23 cellular contexts compared by ENCODE assay signal in genomic region chr15:59329091-59329490, GRCh38. TPM values are rescaled to one million over a fixed set of nuclear protein-coding genes. Genes with fewer than 3 reads are reported as not detected.
DNase-seq lines count a peak whose midpoint lies in the region; ATAC-seq and TF ChIP-seq lines count a peak whose summit lies in the region.
"Had no signal": no experiment of that assay in that cellular context is flagged by ENCODE, and none has a peak within 500 bp of the region (broad histone marks: within the 10 kb centered on the region; RNA-seq: fewer than 3 reads in every experiment).

No MANE protein-coding gene starts in this region.

- no peaks in the 10 kb centered on the region for H3K27me3 ChIP-seq in upper lobe of right lung
- H3K27me3 ChIP-seq: sigmoid colon had no signal

- H3K36me3 Mint-ChIP-seq in chondrocyte (ENCODE audit: low read depth) (no peaks in the 10 kb centered on the region), mesothelial cell of epicardium (no peaks in the 10 kb centered on the region), natural killer cell (no peaks in the 10 kb centered on the region)
- H3K36me3 Mint-ChIP-seq: type B pancreatic cell had no signal

- no peaks in the 10 kb centered on the region for H3K9me3 ChIP-seq in upper lobe of right lung
- H3K9me3 ChIP-seq: sigmoid colon had no signal

- no peak for TF ChIP-seq CTCF in chondrocyte (IDR thresholded peaks at IDR 0.05)
- no peak for TF ChIP-seq CTCF in mesothelial cell of epicardium (IDR thresholded peaks at IDR 0.05; ENCODE audit: unreplicated experiment)
- no peak for TF ChIP-seq CTCF in upper lobe of right lung (IDR thresholded peaks at IDR 0.05)
- no peak for TF ChIP-seq CTCF in natural killer cell (IDR thresholded peaks at IDR 0.05)

- H3K27ac ChIP-seq in upper lobe of right lung: peak overlapping the region; percentile 34
- H3K27ac ChIP-seq: sigmoid colon had no signal

- H3K4me1 Mint-ChIP-seq in chondrocyte (ENCODE audit: low read depth): peaks cover 52% of the 10 kb centered on the region
- H3K4me1 Mint-ChIP-seq in mesothelial cell of epicardium: peaks cover 15% of the 10 kb centered on the region
- H3K4me1 Mint-ChIP-seq in natural killer cell: peaks cover 32 to 36% of the 10 kb centered on the region in 2 donors

- peaks cover 35% of the 10 kb centered on the region for H3K4me1 ChIP-seq in upper lobe of right lung

- H3K36me3 ChIP-seq in upper lobe of right lung: no peaks in the 10 kb centered on the region
- H3K36me3 ChIP-seq: sigmoid colon had no signal

- H3K9me3 Mint-ChIP-seq in chondrocyte (ENCODE audit: low read depth): no peaks in the 10 kb centered on the region
- no peaks in the 10 kb centered on the region for H3K9me3 Mint-ChIP-seq in mesothelial cell of epicardium
- no peaks in the 10 kb centered on the region for H3K9me3 Mint-ChIP-seq in natural killer cell
- H3K9me3 Mint-ChIP-seq: activated naive CD4-positive, alpha-beta T cell treated with anti-CD3 and anti-CD28 coated beads for 36 hours; type B pancreatic cell had no signal

- intact Hi-C loops in upper lobe of right lung (cut with DNase I): no loop called here
- intact Hi-C loops in natural killer cell (cut with micrococcal nuclease): no loop called here

- TF ChIP-seq POLR2A in erythroblast (IDR thresholded peaks at IDR 0.05; ENCODE audit: low read length): no peak

- DNase-seq in HS-27A (ENCODE audit: low read depth) (peak; percentile 14), chondrocyte (ENCODE audit: low spot score) (no peak), mesothelial cell of epicardium (ENCODE audit: low spot score in 2 of 2, unreplicated experiment in 2 of 2) (no peak), upper lobe of right lung (no peak), erythroblast (lab: John Stamatoyannopoulos, UW) (no peak), SHP77 (lab: John Stamatoyannopoulos, UW) (no peak), natural killer cell (no peak), NOMO-1 (lab: John Stamatoyannopoulos, UW; ENCODE audit: unreplicated experiment in 2 of 2) (no peak)
- DNase-seq: activated CD4-positive, alpha-beta T cell treated with anti-CD3 and anti-CD28 coated beads for 48 hours; activated naive CD4-positive, alpha-beta T cell treated with anti-CD3 and anti-CD28 coated beads for 36 hours; activated T-cell treated with anti-CD3 and anti-CD28 coated beads, Interleukin-2, amount 50 U/mL, for 48 hours; central memory CD4-positive, alpha-beta T cell; DND-41; head of caudate nucleus; left colon; NCI-H1694 treated with DMSO at 0.1 percent for 48 hours; NCI-H2171; NCI-H510A treated with DMSO at 0.1 percent for 48 hours; NK-92 treated with Interleukin-12 subunit alpha and Interleukin-12 subunit beta, amount 100 ng/mL, for 24 hours; posterior cingulate gyrus; sigmoid colon had no signal

- peak overlapping the region; percentile 87 for H3K27ac Mint-ChIP-seq in chondrocyte (ENCODE audit: unreplicated experiment)
- H3K27ac Mint-ChIP-seq in mesothelial cell of epicardium: peak overlapping the region; percentile 63
- no peak overlapping the region for H3K27ac Mint-ChIP-seq in natural killer cell
- H3K27ac Mint-ChIP-seq: activated naive CD4-positive, alpha-beta T cell treated with anti-CD3 and anti-CD28 coated beads for 36 hours; type B pancreatic cell had no signal

- H3K27me3 Mint-ChIP-seq in chondrocyte (ENCODE audit: low read depth): no peaks in the 10 kb centered on the region
- no peaks in the 10 kb centered on the region for H3K27me3 Mint-ChIP-seq in mesothelial cell of epicardium (ENCODE audit: low read depth)
- H3K27me3 Mint-ChIP-seq in natural killer cell (ENCODE audit: low read depth in 2 of 2): peaks cover 0 to 3% of the 10 kb centered on the region in 2 donors
- H3K27me3 Mint-ChIP-seq: type B pancreatic cell had no signal

- H3K4me3 ChIP-seq in upper lobe of right lung: no peak overlapping the region
- H3K4me3 ChIP-seq: sigmoid colon had no signal

- ATAC-seq in upper lobe of right lung (no peak), natural killer cell (no peak)
- ATAC-seq: Panc1 had no signal

- H3K4me3 Mint-ChIP-seq in chondrocyte (ENCODE audit: unreplicated experiment): no peak overlapping the region
- H3K4me3 Mint-ChIP-seq in mesothelial cell of epicardium: no peak overlapping the region
- no peak overlapping the region for H3K4me3 Mint-ChIP-seq in natural killer cell
- H3K4me3 Mint-ChIP-seq: activated naive CD4-positive, alpha-beta T cell treated with anti-CD3 and anti-CD28 coated beads for 36 hours; type B pancreatic cell had no signal

RNA-seq across cellular contexts. Expression of gene MYO1E, which starts 43.6 kb away (rescaled TPM):
- total RNA-seq in chondrocyte (141 to 192 TPM (median 172 TPM) in 3 replicates), mesothelial cell of epicardium (48.2 to 54.2 TPM (median 53.2 TPM) in 3 replicates), upper lobe of right lung (98.4 TPM), natural killer cell (10 to 100 TPM; 16.1 to 39.4 (median 22.7) TPM)

Comparison
In these comparisons a context has a peak if more than half of its experiments do, and no peak if none do; other contexts are left out.
1. H3K27ac Mint-ChIP-seq: peak in chondrocyte (single experiment) and mesothelial cell of epicardium (single experiment); none in natural killer cell (0 of 2).